ENCODE assay signal across 24 cellular contexts in genomic region chr1:93495911-93496310, GRCh38. TPM values are rescaled to one million over a fixed set of nuclear protein-coding genes. Genes with fewer than 3 reads are reported as not detected.
DNase-seq lines count a peak whose midpoint lies in the region; ATAC-seq, FAIRE-seq and TF ChIP-seq lines count a peak whose summit lies in the region.
"Had no signal": no experiment of that assay in that cellular context is flagged by ENCODE, and none has a peak within 500 bp of the region (broad histone marks: within the 10 kb centered on the region; RNA-seq: fewer than 3 reads in every experiment).

No MANE protein-coding gene starts in this region.

- H3K9me3 ChIP-seq in HepG2 (ENCODE audit: low read length) (no peaks in the 10 kb centered on the region), right lobe of liver (no peaks in the 10 kb centered on the region), H1 (ENCODE audit: insufficient read depth in 2 of 2, low read depth in 1 of 2, low read length in 1 of 2) (no peaks in the 10 kb centered on the region), esophagus squamous epithelium (no peaks in the 10 kb centered on the region)
- H3K9me3 ChIP-seq: A549, BE2C had no signal

- no peak overlapping the region for H2BK12ac ChIP-seq in H1 (ENCODE audit: low read depth, low read length)

- no peak for ATAC-seq in HepG2
- ATAC-seq in right lobe of liver: no peak
- ATAC-seq: A549, GM12878 had no signal

- no peak overlapping the region for H4K91ac ChIP-seq in H1 (replicated peaks; ENCODE audit: insufficient read length, low read length)

- no peak overlapping the region for H3K18ac ChIP-seq in H1 (ENCODE audit: extremely low read depth, low read length)

- no peak overlapping the region for H3K9ac ChIP-seq in HepG2 (ENCODE audit: insufficient read depth, low read depth, low read length)
- H3K9ac ChIP-seq in H1 (replicated peaks in 1 of 4; ENCODE audit: extremely low read depth in 1 of 4, low read depth in 3 of 4, low read length in 3 of 4): no peak overlapping the region
- H3K9ac ChIP-seq: BLaER1 had no signal

- H2BK15ac ChIP-seq in H1 (ENCODE audit: low read length): no peak overlapping the region

- H3K4me3 ChIP-seq in HepG2 (replicated peaks in 1 of 3; ENCODE audit: insufficient read depth in 1 of 3, low read depth in 2 of 3, low read length in 3 of 3): no peak overlapping the region
- H3K4me3 ChIP-seq in right lobe of liver: no peak overlapping the region
- no peak overlapping the region for H3K4me3 ChIP-seq in H1 (ENCODE audit: extremely low read depth in 1 of 4, insufficient read depth in 2 of 4, low read depth in 3 of 4, low read length in 4 of 4)
- no peak overlapping the region for H3K4me3 ChIP-seq in esophagus squamous epithelium
- H3K4me3 ChIP-seq: A549, BLaER1, GM12878 had no signal

- no peaks in the 10 kb centered on the region; the same call in 1 of the 2 replicates for H3K23me2 ChIP-seq in H1 (ENCODE audit: low read depth, low read length)

- H3K79me1 ChIP-seq in H1 (ENCODE audit: low read depth, low read length): peaks cover 6% of the 10 kb centered on the region; the same call in 1 of the 2 replicates

- CTCF ChIA-PET in HepG2 (lab: Yijun Ruan, JAX; ENCODE audit: low intra/inter-chr PET ratio, low total read pairs): no interaction called here
- CTCF ChIA-PET in H1 (lab: Charles Lee; ENCODE audit: partially characterized antibody): interaction anchor here (0.7 kb wide), 1 partner anchor 326 kb away, joined by 3 read pairs; no protein-coding TSS in a partner anchor

- TF ChIP-seq RAD21 in HepG2 (CRISPR knock-in tag; IDR thresholded peaks at IDR 0.05) (no peak), H1 (IDR thresholded peaks at IDR 0.05 in 1 of 2, conservative IDR thresholded peaks at IDR 0.05 in 1 of 2; ENCODE audit: low read depth in 2 of 2, low read length in 2 of 2) (no peak)

- POLR2A ChIA-PET in HepG2 (lab: Yijun Ruan, JAX): no interaction called here
- POLR2A ChIA-PET in H1 (lab: Charles Lee; ENCODE audit: partially characterized antibody): interaction anchor here (1.0 kb wide), 1 partner anchor 10 kb away, joined by 3 read pairs; no protein-coding TSS in a partner anchor

- no peak overlapping the region for H3K23ac ChIP-seq in H1 (ENCODE audit: insufficient read length)

- H2BK20ac ChIP-seq in H1 (ENCODE audit: low read length): no peak overlapping the region

- H3K4me2 ChIP-seq in HepG2 (ENCODE audit: low read depth, low read length) (no peak overlapping the region), H1 (ENCODE audit: insufficient read depth in 1 of 2, low read depth in 2 of 2, low read length in 2 of 2) (no peak overlapping the region)
- H3K4me2 ChIP-seq: A549, BLaER1 had no signal

- no peak overlapping the region for H3K4ac ChIP-seq in H1 (replicated peaks; ENCODE audit: insufficient read length, low read depth, low read length)

- no peak overlapping the region for H3K14ac ChIP-seq in H1 (ENCODE audit: insufficient read length)

- no peak overlapping the region for H4K8ac ChIP-seq in H1 (ENCODE audit: extremely low read depth, insufficient read depth, low read length)

- in situ Hi-C loops in HepG2 (cut with HindIII; ENCODE audit: extremely low pct_ligation_motif_present, low pct_unique_long_range_greater_than_20kb): no loop called here

- no peaks in the 10 kb centered on the region for H3K4me1 ChIP-seq in HepG2 (ENCODE audit: insufficient read depth, low read length)
- H3K4me1 ChIP-seq in right lobe of liver: peaks cover 0 to 7% (median 0%) of the 10 kb centered on the region in 4 donors
- H3K4me1 ChIP-seq in H1 (replicated peaks in 1 of 4; ENCODE audit: control insufficient read depth in 3 of 4, insufficient read depth in 4 of 4, low read length in 3 of 4): peaks cover 0 to 5% (median 2%) of the 10 kb centered on the region in 4 experiments; a peak in 3 of 7 replicates
- H3K4me1 ChIP-seq in esophagus squamous epithelium: no peaks in the 10 kb centered on the region
- H3K4me1 ChIP-seq: A549, BE2C, BLaER1 had no signal

- no peak overlapping the region for H4K5ac ChIP-seq in H1 (ENCODE audit: insufficient read length, low read depth, low read length)

- no peak for TF ChIP-seq EP300 in HepG2 (IDR thresholded peaks at IDR 0.05; ENCODE audit: low read depth in 2 of 2, low read length in 2 of 2)
- no peak for TF ChIP-seq EP300 in HepG2 (CRISPR knock-in tag; IDR thresholded peaks at IDR 0.05; ENCODE audit: borderline replicate concordance)
- TF ChIP-seq EP300 in H1 (IDR thresholded peaks at IDR 0.05; ENCODE audit: borderline replicate concordance in 1 of 2, low read depth in 2 of 2, low read length in 2 of 2): no peak

- TF ChIP-seq POLR2A in HepG2 (IDR thresholded peaks at IDR 0.05; ENCODE audit: insufficient read depth in 1 of 2, low read depth in 2 of 2, low read length in 2 of 2): no peak
- no peak for TF ChIP-seq POLR2A in right lobe of liver (IDR thresholded peaks at IDR 0.05)
- no peak for TF ChIP-seq POLR2A in H1 (IDR thresholded peaks at IDR 0.05; ENCODE audit: control extremely low read depth in 1 of 2, low read depth in 2 of 2, low read length in 2 of 2)
- TF ChIP-seq POLR2A in esophagus squamous epithelium (IDR thresholded peaks at IDR 0.05): no peak

- TF ChIP-seq CTCF in HepG2 (CRISPR knock-in tag; IDR thresholded peaks at IDR 0.05): no peak
- TF ChIP-seq CTCF in right lobe of liver (IDR thresholded peaks at IDR 0.05): no peak
- no peak for TF ChIP-seq CTCF in H1 (IDR thresholded peaks at IDR 0.05; ENCODE audit: control extremely low read depth in 1 of 3, insufficient read depth in 1 of 3, low read depth in 1 of 3, low read length in 3 of 3)
- TF ChIP-seq CTCF in esophagus squamous epithelium (IDR thresholded peaks at IDR 0.05): no peak

- no peak overlapping the region for H2AFZ ChIP-seq in HepG2 (ENCODE audit: low read length)
- no peak overlapping the region for H2AFZ ChIP-seq in H1 (ENCODE audit: low read length)

- H4K20me1 ChIP-seq in HepG2 (ENCODE audit: insufficient read depth, low read length) (peaks cover 9% of the 10 kb centered on the region; the same call in 1 of the 2 replicates), H1 (replicated peaks in 1 of 2; ENCODE audit: control insufficient read depth in 1 of 2, insufficient read depth in 2 of 2, low read length in 2 of 2) (peaks cover 2 to 4% of the 10 kb centered on the region in 2 experiments)

- H2AK5ac ChIP-seq in H1 (ENCODE audit: low read depth, low read length): no peak overlapping the region

- DNase-seq in HepG2 (ENCODE audit: low spot score) (no peak), right lobe of liver (no peak), H1 (ENCODE audit: low read depth in 1 of 2, low spot score in 2 of 2) (no peak), esophagus squamous epithelium (lab: John Stamatoyannopoulos, UW) (no peak), AG20443 (ENCODE audit: low spot score) (no peak)
- DNase-seq: BE2C; C1 segment of cervical spinal cord; CD4-positive, alpha-beta memory T cell; CD4-positive, CD25-positive, alpha-beta regulatory T cell; CD8-positive, alpha-beta memory T cell; COR-L47; DMS 273 treated with DMSO at 0.1 percent for 48 hours; DMS153; DMS53; DMS79; DND-41; EL; GDM1 had no signal

- BruUV-seq in HepG2 (replicated peaks; lab: Mats Ljungman, UMichigan): no TSS peak

- no peak overlapping the region for H2BK120ac ChIP-seq in H1 (replicated peaks; ENCODE audit: low read depth, low read length)

- WGBS in HepG2 (ENCODE audit: low lambda C conversion rate): 100% methylated on average over 1 of the region's 1 CpG
- 85% methylated on average over 1 of the region's 1 CpG for WGBS in right lobe of liver (ENCODE audit: insufficient coverage, low coverage, low lambda C conversion rate, missing lambda C conversion rate)
- WGBS in H1 (ENCODE audit: extremely low coverage in 1 of 2, insufficient coverage in 1 of 2, insufficient read length in 1 of 2, insufficient replicate concordance in 2 of 2, low coverage in 1 of 2, low lambda C conversion rate in 2 of 2, missing lambda C conversion rate in 1 of 2), 2 experiments: 90% methylated on average over 1 of the region's 1 CpG; no CpG with 5 or more reads in 1 of the 2 experiments
- 86 to 94% methylated on average over 1 of the region's 1 CpG for WGBS in esophagus squamous epithelium, 2 donors

- no peak for FAIRE-seq in HepG2 (lab: Jason Lieb, UNC)
- FAIRE-seq in H1 (lab: Jason Lieb, UNC): no peak
- FAIRE-seq: A549, GM12878, GM12892, GM18507 had no signal

- H3K79me2 ChIP-seq in HepG2 (ENCODE audit: insufficient read depth, low read length) (peaks cover 62% of the 10 kb centered on the region), H1 (ENCODE audit: control insufficient read depth in 1 of 2, insufficient read depth in 2 of 2, low read length in 2 of 2) (peaks cover 18 to 99% of the 10 kb centered on the region in 2 experiments)

- H3K27ac ChIP-seq in HepG2 (ENCODE audit: extremely low read length, insufficient read depth, low read length) (no peak overlapping the region), right lobe of liver (no peak overlapping the region), H1 (ENCODE audit: low read depth, low read length) (no peak overlapping the region), esophagus squamous epithelium (no peak overlapping the region)
- H3K27ac ChIP-seq: 22Rv1, A549, BLaER1 had no signal

- no peak overlapping the region for H3K56ac ChIP-seq in H1 (replicated peaks; ENCODE audit: insufficient read length, low read depth, low read length)

- intact Hi-C loops in HepG2 (cut with micrococcal nuclease; ENCODE audit: unreplicated experiment): no loop called here
- intact Hi-C loops in right lobe of liver (cut with DNase I): no loop called here
- intact Hi-C loops in esophagus squamous epithelium (cut with DNase I): no loop called here

- H3K36me3 ChIP-seq in HepG2 (replicated peaks in 1 of 2; ENCODE audit: control insufficient read depth in 1 of 2, insufficient read depth in 2 of 2, low read length in 2 of 2): peaks cover 0 to 5% of the 10 kb centered on the region in 2 experiments; a peak in 4 of 5 replicates
- no peaks in the 10 kb centered on the region for H3K36me3 ChIP-seq in right lobe of liver
- H3K36me3 ChIP-seq in H1 (ENCODE audit: control insufficient read depth in 2 of 4, insufficient read depth in 4 of 4, low read length in 3 of 4): peaks cover 0 to 7% (median 1%) of the 10 kb centered on the region in 4 experiments; a peak in 2 of 8 replicates
- H3K36me3 ChIP-seq in esophagus squamous epithelium: no peaks in the 10 kb centered on the region
- H3K36me3 ChIP-seq: BE2C had no signal

- H3K27me3 ChIP-seq in HepG2 (ENCODE audit: control insufficient read depth in 1 of 2, insufficient read depth in 2 of 2, low read length in 2 of 2) (no peaks in the 10 kb centered on the region), right lobe of liver (no peaks in the 10 kb centered on the region), H1 (replicated peaks in 1 of 4; ENCODE audit: control insufficient read depth in 3 of 4, extremely low read depth in 1 of 4, insufficient read depth in 3 of 4, low read length in 3 of 4) (no peaks in the 10 kb centered on the region), esophagus squamous epithelium (no peaks in the 10 kb centered on the region)
- H3K27me3 ChIP-seq: BE2C, BLaER1 had no signal

- no peak overlapping the region for H2BK5ac ChIP-seq in H1 (ENCODE audit: low read depth, low read length)

RNA-seq across cellular contexts. Expression of gene FNBP1L, which starts 48.0 kb away (rescaled TPM):
- total RNA-seq in HepG2 (2016; rRNA removed; fragmentation: Illumina TruSeq; extraction: Trizol): 27.1 and 41.3 TPM in 2 replicates
- 2.3 and 3.3 TPM in 2 replicates for total RNA-seq in HepG2 (2016; cell fraction: cytosol; rRNA removed; fragmentation: Illumina TruSeq; extraction: Trizol; ENCODE audit: low read depth)
- total RNA-seq in HepG2 (2016; cell fraction: insoluble cytoplasmic fraction; rRNA removed; fragmentation: Illumina TruSeq; extraction: Trizol): 27.1 and 40.1 TPM in 2 replicates
- 10.8 and 11.9 TPM in 2 replicates for total RNA-seq in HepG2 (2016; cell fraction: membrane; rRNA removed; fragmentation: Illumina TruSeq; extraction: Trizol)
- total RNA-seq in HepG2 (2016; cell fraction: nucleus; rRNA removed; fragmentation: Illumina TruSeq; extraction: Trizol): 28.0 and 31.5 TPM in 2 replicates
- 21.6 and 24.1 TPM in 2 replicates for polyA plus RNA-seq in HepG2 (2011; rRNA removed)
- 10.5 and 18.1 TPM in 2 replicates for polyA plus RNA-seq in HepG2 (2011; cell fraction: cytosol; rRNA removed)
- polyA plus RNA-seq in HepG2 (2011; cell fraction: nucleus; rRNA removed): 12.7 and 16.6 TPM in 2 replicates
- 28.0 and 34.5 TPM in 2 replicates for polyA plus RNA-seq in HepG2 (2012)
- polyA plus RNA-seq in HepG2 (2016; cell fraction: cytosol; fragmentation: Illumina TruSeq; extraction: Trizol; ENCODE audit: low read depth): 1.2 and 1.5 TPM in 2 replicates
- 31.4 and 32.8 TPM in 2 replicates for polyA plus RNA-seq in HepG2 (2016; cell fraction: insoluble cytoplasmic fraction; fragmentation: Illumina TruSeq; extraction: Trizol; ENCODE audit: low read depth)
- 5.1 and 5.4 TPM in 2 replicates for polyA plus RNA-seq in HepG2 (2016; cell fraction: membrane; fragmentation: Illumina TruSeq; extraction: Trizol; ENCODE audit: low read depth)
- 22.9 and 23.6 TPM in 2 replicates for polyA plus RNA-seq in HepG2 (2016; cell fraction: nucleus; fragmentation: Illumina TruSeq; extraction: Trizol; ENCODE audit: insufficient read depth, low read depth)
- 8.9 and 25.8 TPM in 2 replicates for polyA minus RNA-seq in HepG2 (2011; rRNA and poly(A)+ RNA removed; ENCODE audit: low replicate concordance)
- polyA minus RNA-seq in HepG2 (2011; cell fraction: cytosol; rRNA and poly(A)+ RNA removed): 21.8 and 28.5 TPM in 2 replicates
- polyA minus RNA-seq in HepG2 (2011; cell fraction: nucleus; rRNA and poly(A)+ RNA removed): 101 and 102 TPM in 2 replicates
- 10 to 100 TPM in 4 of 6 experiments, 1 to 10 TPM in 2; 9.0 to 15.6 (median 12.1) TPM for total RNA-seq in right lobe of liver
- total RNA-seq in H1 (2021; fragmentation: NEBNext Ultra II Directional; extraction: Animal tissue kit (Norgen Biotek cat#: 25700)): 94.2 and 95.9 TPM in 2 replicates
- polyA plus RNA-seq in H1 (2011; rRNA removed): 25.4 and 48.9 TPM in 2 replicates
- polyA plus RNA-seq in H1 (2011; cell fraction: cytosol; rRNA removed): 49.1 TPM
- polyA plus RNA-seq in H1 (2011; cell fraction: nucleus; rRNA removed): 20.3 TPM
- polyA plus RNA-seq in H1 (2012, experiment 1 of 2): 43.6 to 76.2 TPM (median 52.6 TPM) in 4 replicates
- 4.1 TPM for polyA plus RNA-seq in H1 (2012, experiment 2 of 2)
- polyA plus RNA-seq in H1 (2013, experiment 1 of 2): 60.8 TPM
- polyA plus RNA-seq in H1 (2013, experiment 2 of 2): 60.3 TPM
- 69.1 and 75.1 TPM in 2 replicates for polyA minus RNA-seq in H1 (2011; rRNA and poly(A)+ RNA removed)
- 44.2 TPM for polyA minus RNA-seq in H1 (2011; cell fraction: cytosol; rRNA and poly(A)+ RNA removed)
- polyA minus RNA-seq in H1 (2011; cell fraction: nucleus; rRNA and poly(A)+ RNA removed): 97.4 TPM
- total RNA-seq in esophagus squamous epithelium: 10 to 100 TPM in 1 of 4 donors, 1 to 10 TPM in 3; 7.5 to 14.2 (median 9.0) TPM

Comparison
In these comparisons a context has a peak if more than half of its experiments do, and no peak if none do; other contexts are left out.
1. Of the 41 proteins assayed by ChIP-seq in both HepG2 and H1: peak only in HepG2: none; only in H1: KDM1A; in both: none; in neither: 40.